In genomic region chrX:117973175-117974075, GRCh38 we compare ENCODE assay signal across 13 cellular contexts.
DNase-seq lines count a peak whose midpoint lies in the region; ATAC-seq and TF ChIP-seq lines count a peak whose summit lies in the region.
"Had no signal": no experiment of that assay in that cellular context is flagged by ENCODE, and none has a peak within 500 bp of the region (broad histone marks: within the 10 kb centered on the region; RNA-seq: fewer than 3 reads in every experiment).

No MANE protein-coding gene starts in this region.

- DNase-seq in NCI-H1436 (lab: John Stamatoyannopoulos, UW), result peak; percentile 38
- peak; percentile 48 for DNase-seq in cerebellar cortex (ENCODE audit: low spot score)
- DNase-seq in neural crest cell (ENCODE audit: low read depth, low spot score), result no peak
- no peak for DNase-seq in NK-92 (lab: John Stamatoyannopoulos, UW; ENCODE audit: unreplicated experiment)
- DNase-seq in NCI-H526 treated with DMSO at 0.1 percent for 48 hours (lab: John Stamatoyannopoulos, UW), result no peak
- DNase-seq in T-helper 1 cell, result no peak
- DNase-seq: activated CD8-positive, alpha-beta T cell treated with anti-CD3 and anti-CD28 coated beads, Interleukin-2, amount 10 ng/mL, durations not matched to agents 7 days and 5 days; activated naive CD4-positive, alpha-beta T cell treated with anti-CD3 and anti-CD28 coated beads, Interleukin-2, amount 50 U/mL, for 16 hours; Calu3; colonic mucosa; T-cell; uterus had no signal

- peak; percentile 79 for ATAC-seq in GM21717 (IDR thresholded peaks at IDR 0.05; ENCODE audit: unreplicated experiment)
- ATAC-seq: activated CD8-positive, alpha-beta T cell treated with anti-CD3 and anti-CD28 coated beads, Interleukin-2, amount 10 ng/mL, durations not matched to agents 7 days and 5 days; T-cell had no signal

- peaks cover 17% of the 10 kb centered on the region for H3K4me1 Mint-ChIP-seq in neural crest cell
- H3K4me1 Mint-ChIP-seq: T-cell had no signal

- peaks cover 3% of the 10 kb centered on the region for H3K9me3 Mint-ChIP-seq in neural crest cell
- H3K9me3 Mint-ChIP-seq: T-cell had no signal

- H3K36me3 Mint-ChIP-seq in neural crest cell (ENCODE audit: low read depth), result no peaks in the 10 kb centered on the region
- H3K36me3 Mint-ChIP-seq: T-cell had no signal

- H3K4me3 Mint-ChIP-seq in neural crest cell, result peak overlapping the region; percentile 31
- H3K4me3 Mint-ChIP-seq: activated CD8-positive, alpha-beta T cell treated with anti-CD3 and anti-CD28 coated beads, Interleukin-2, amount 10 ng/mL, durations not matched to agents 7 days and 5 days; T-cell had no signal

- H3K27ac Mint-ChIP-seq in neural crest cell (ENCODE audit: unreplicated experiment), result no peak overlapping the region
- H3K27ac Mint-ChIP-seq: activated CD8-positive, alpha-beta T cell treated with anti-CD3 and anti-CD28 coated beads, Interleukin-2, amount 10 ng/mL, durations not matched to agents 7 days and 5 days; T-cell had no signal

- no peaks in the 10 kb centered on the region for H3K27me3 Mint-ChIP-seq in neural crest cell (ENCODE audit: low read depth)
- H3K27me3 Mint-ChIP-seq: T-cell had no signal

- TF ChIP-seq CTCF in neural crest cell (conservative IDR thresholded peaks at IDR 0.05), result no peak

Comparison
In these comparisons a context has a peak if more than half of its experiments do, and no peak if none do; other contexts are left out.
1. DNase-seq: peak in NCI-H1436 (single experiment) and cerebellar cortex (single experiment); none in neural crest cell (single experiment), NK-92 (single experiment), NCI-H526 treated with DMSO at 0.1 percent for 48 hours (single experiment) and T-helper 1 cell (0 of 5).